Comparison of ENCODE assay signal across 17 cellular contexts in the genomic region with DNA sequence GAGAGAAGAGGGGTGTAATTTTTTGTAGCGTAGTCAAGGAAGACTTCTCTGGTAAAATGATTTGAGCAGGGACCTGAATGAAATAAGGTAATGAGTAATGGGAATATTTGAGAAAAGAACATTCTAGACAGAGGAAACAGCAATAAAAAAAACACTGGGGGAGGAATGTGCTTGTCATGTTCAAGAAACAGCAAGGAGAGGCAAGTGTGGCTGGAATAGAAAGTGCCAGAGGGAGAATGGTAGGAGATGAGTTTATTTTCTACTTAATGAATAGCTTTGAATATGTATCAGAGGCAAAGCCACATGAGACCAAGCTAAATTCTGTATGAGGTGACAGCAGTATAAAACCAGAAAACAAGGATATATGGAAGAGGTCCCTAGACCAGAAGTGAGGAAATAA.
DNase-seq lines count a peak whose midpoint lies in the region; ATAC-seq, FAIRE-seq and TF ChIP-seq lines count a peak whose summit lies in the region.
"Had no signal": no experiment of that assay in that cellular context is flagged by ENCODE, and none has a peak within 500 bp of the region (broad histone marks: within the 10 kb centered on the region; RNA-seq: fewer than 3 reads in every experiment).

No MANE protein-coding gene starts in this region.

- H3K4me1 ChIP-seq in endothelial cell of umbilical vein (ENCODE audit: control insufficient read depth, extremely low read depth, insufficient read depth, low read length) (no peaks in the 10 kb centered on the region), osteoblast (ENCODE audit: insufficient read depth, low read length) (no peaks in the 10 kb centered on the region)

- H3K4me3 ChIP-seq in endothelial cell of umbilical vein (replicated peaks in 1 of 3; ENCODE audit: insufficient read depth in 1 of 3, low read depth in 1 of 3, low read length in 3 of 3) (no peak overlapping the region), osteoblast (ENCODE audit: insufficient read depth, low read length) (no peak overlapping the region)
- H3K4me3 ChIP-seq: psoas muscle, SJCRH30, tibial nerve had no signal

- BruUV-seq in endothelial cell of umbilical vein (replicated peaks; lab: Mats Ljungman, UMichigan) = no TSS peak

- H3K79me2 ChIP-seq in endothelial cell of umbilical vein (ENCODE audit: control insufficient read depth, insufficient read depth, low read length) (peaks cover 2% of the 10 kb centered on the region), osteoblast (ENCODE audit: insufficient read depth, low read length) (no peaks in the 10 kb centered on the region)

- no peak for TF ChIP-seq POLR2A in endothelial cell of umbilical vein (IDR thresholded peaks at IDR 0.05; ENCODE audit: low read depth, low read length)

- no peaks in the 10 kb centered on the region for H3K27me3 ChIP-seq in endothelial cell of umbilical vein (ENCODE audit: control insufficient read depth in 2 of 2, insufficient read depth in 2 of 2, low read length in 2 of 2)
- H3K27me3 ChIP-seq in osteoblast (ENCODE audit: insufficient read depth, low read length) = no peaks in the 10 kb centered on the region
- H3K27me3 ChIP-seq: SJCRH30, tibial nerve had no signal

- H4K20me1 ChIP-seq in endothelial cell of umbilical vein (replicated peaks; ENCODE audit: control insufficient read depth, extremely low read depth, insufficient read depth, low read length) (no peaks in the 10 kb centered on the region), osteoblast (ENCODE audit: insufficient read depth, low read length) (no peaks in the 10 kb centered on the region)

- H3K36me3 ChIP-seq in endothelial cell of umbilical vein (ENCODE audit: control insufficient read depth in 2 of 2, extremely low read depth in 1 of 2, insufficient read depth in 2 of 2, low read length in 2 of 2) (no peaks in the 10 kb centered on the region), osteoblast (ENCODE audit: insufficient read depth, low read length) (no peaks in the 10 kb centered on the region)
- H3K36me3 ChIP-seq: SJCRH30, tibial nerve had no signal

- ATAC-seq in HG03280 (IDR thresholded peaks at IDR 0.05; ENCODE audit: unreplicated experiment) = no peak
- ATAC-seq: naive thymus-derived CD8-positive, alpha-beta T cell; psoas muscle; stimulated activated naive CD8-positive, alpha-beta T cell treated with anti-CD3 and anti-CD28 coated beads, Interleukin-15, amount 100 ng/mL, for 72 hours had no signal

- POLR2A ChIA-PET in endothelial cell of umbilical vein (lab: Charles Lee) = no interaction called here

- CTCF ChIA-PET in endothelial cell of umbilical vein (lab: Charles Lee) = no interaction called here

- dilution Hi-C loops in endothelial cell of umbilical vein (cut with MboI; ENCODE audit: extremely low pct_ligation_motif_present, low sequenced_read_pairs) = no loop called here

- FAIRE-seq in endothelial cell of umbilical vein (lab: Jason Lieb, UNC) = no peak

- DNase-seq in EL (peak; percentile 10), NCI-H69 (lab: John Stamatoyannopoulos, UW) (peak; percentile 95), endothelial cell of umbilical vein (ENCODE audit: low read depth, low spot score) (peak; percentile 6), osteoblast (ENCODE audit: insufficient read length, low spot score, missing footprints) (no peak), DMS 273 treated with DMSO at 0.1 percent for 48 hours (lab: John Stamatoyannopoulos, UW) (no peak)
- no peak for DNase-seq in activated CD4-positive, CD25-positive, alpha-beta regulatory T cell treated with anti-CD3 and anti-CD28 coated beads, Interleukin-2, amount 50 U/mL, for 72 hours
- DNase-seq: activated CD8-positive, alpha-beta memory T cell treated with anti-CD3 and anti-CD28 coated beads, Interleukin-2, amount 50 U/mL, for 48 hours; erythroblast; naive thymus-derived CD8-positive, alpha-beta T cell; NCI-H2107; psoas muscle; SJCRH30; small intestine; stimulated activated CD4-positive, alpha-beta T cell treated with anti-CD3 and anti-CD28 coated beads, Interleukin-4, amount 100 ng/mL, for 1 hour; stimulated activated naive CD8-positive, alpha-beta T cell treated with anti-CD3 and anti-CD28 coated beads, Interleukin-15, amount 100 ng/mL, for 72 hours had no signal

- H3K27ac ChIP-seq in endothelial cell of umbilical vein (ENCODE audit: insufficient read depth, low read depth, low read length) (no peak overlapping the region), osteoblast (ENCODE audit: low read depth, low read length) (no peak overlapping the region)
- H3K27ac ChIP-seq: psoas muscle, SJCRH30, tibial nerve had no signal

- no peak overlapping the region for H3K9ac ChIP-seq in endothelial cell of umbilical vein (replicated peaks; ENCODE audit: extremely low read depth, insufficient read depth, low read length)

- peaks cover 2% of the 10 kb centered on the region for H3K9me1 ChIP-seq in endothelial cell of umbilical vein (replicated peaks; ENCODE audit: control insufficient read depth, extremely low read depth, insufficient read depth, low read length)

- H3K9me3 ChIP-seq in endothelial cell of umbilical vein (replicated peaks; ENCODE audit: control insufficient read depth, insufficient read depth, low read length) (no peaks in the 10 kb centered on the region), osteoblast (ENCODE audit: low read depth, low read length) (no peaks in the 10 kb centered on the region)
- H3K9me3 ChIP-seq: psoas muscle, SJCRH30, tibial nerve had no signal

- intact Hi-C loops in endothelial cell of umbilical vein (cut with micrococcal nuclease) = no loop called here

- no peak overlapping the region for H3K4me2 ChIP-seq in endothelial cell of umbilical vein (ENCODE audit: insufficient read depth, low read length)
- H3K4me2 ChIP-seq in osteoblast (ENCODE audit: insufficient read depth, low read length) = peak overlapping the region; percentile 22

- TF ChIP-seq CTCF in endothelial cell of umbilical vein (IDR thresholded peaks at IDR 0.05; ENCODE audit: extremely low read depth in 1 of 2, insufficient read depth in 1 of 2, low read depth in 1 of 2, low read length in 2 of 2) (no peak), osteoblast (IDR thresholded peaks at IDR 0.05; ENCODE audit: extremely low read depth, low read depth, low read length) (no peak)

- no peak overlapping the region for H2AFZ ChIP-seq in endothelial cell of umbilical vein (ENCODE audit: low read depth, low read length)
- no peak overlapping the region for H2AFZ ChIP-seq in osteoblast (ENCODE audit: low read length)

TF ChIP-seq in endothelial cell of umbilical vein, 7 proteins besides CTCF, POLR2A, EP300 and RAD21:
- no peak for TF ChIP-seq MYC (IDR thresholded peaks at IDR 0.05; ENCODE audit: low read depth, low read length)
- no peak for TF ChIP-seq FOS (IDR thresholded peaks at IDR 0.05; ENCODE audit: borderline replicate concordance, insufficient read depth, low read length)
- TF ChIP-seq EZH2 (IDR thresholded peaks at IDR 0.05; ENCODE audit: borderline replicate concordance, low read depth, low read length, severe bottlenecking) = no peak
- TF ChIP-seq, protein P1, sequence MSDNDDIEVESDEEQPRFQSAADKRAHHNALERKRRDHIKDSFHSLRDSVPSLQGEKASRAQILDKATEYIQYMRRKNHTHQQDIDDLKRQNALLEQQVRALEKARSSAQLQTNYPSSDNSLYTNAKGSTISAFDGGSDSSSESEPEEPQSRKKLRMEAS (IDR thresholded peaks at IDR 0.05; ENCODE audit: insufficient read depth, insufficient read length) = no peak
- no peak for TF ChIP-seq GATA2 (IDR thresholded peaks at IDR 0.05; ENCODE audit: insufficient read depth, insufficient read length, low read depth, low read length)
- TF ChIP-seq POLR2AphosphoS5 (IDR thresholded peaks at IDR 0.05; ENCODE audit: insufficient read depth, low read depth, low read length) = no peak
- TF ChIP-seq JUN (IDR thresholded peaks at IDR 0.05; ENCODE audit: borderline replicate concordance, insufficient read depth, insufficient read length, low read depth) = no peak
TF ChIP-seq in endothelial cell of umbilical vein: peak in this region for 0.

Comparison
In these comparisons a context has a peak if more than half of its experiments do, and no peak if none do; other contexts are left out.
1. DNase-seq: peak in EL (single experiment), NCI-H69 (single experiment) and endothelial cell of umbilical vein (single experiment); none in osteoblast (single experiment), DMS 273 treated with DMSO at 0.1 percent for 48 hours (single experiment) and activated CD4-positive, CD25-positive, alpha-beta regulatory T cell treated with anti-CD3 and anti-CD28 coated beads, Interleukin-2, amount 50 U/mL, for 72 hours (single experiment).